Comparison of ENCODE assay signal across 14 cellular contexts in the genomic region with DNA sequence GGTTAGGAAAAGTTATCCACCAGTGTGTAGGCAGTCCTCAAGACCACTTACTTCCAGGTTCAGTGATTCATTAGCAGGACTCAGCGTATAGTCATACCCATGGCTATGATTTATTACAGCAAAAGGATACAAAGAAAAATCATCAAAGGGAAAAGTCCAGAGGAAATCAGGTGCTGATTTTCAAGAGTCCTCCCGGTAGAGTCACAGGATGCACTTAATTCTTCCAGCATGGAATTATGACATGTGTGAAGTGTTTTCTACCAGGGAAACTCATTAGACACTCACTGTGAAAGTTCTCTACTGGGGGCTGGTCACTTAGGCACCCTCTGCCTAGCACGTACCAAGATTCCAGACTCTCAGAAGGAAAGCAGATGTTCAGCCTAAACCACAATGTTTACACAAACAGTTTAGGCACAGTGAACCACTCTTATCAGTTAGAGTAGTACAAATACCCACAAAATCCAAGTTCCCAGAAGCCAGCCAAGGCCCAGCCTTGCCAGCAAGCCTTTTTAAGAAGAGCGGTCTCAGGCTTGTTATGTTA. TPM values are rescaled to one million over a fixed set of nuclear protein-coding genes. Genes with fewer than 3 reads are reported as not detected.
DNase-seq lines count a peak whose midpoint lies in the region; ATAC-seq, FAIRE-seq and TF ChIP-seq lines count a peak whose summit lies in the region.
"Had no signal": no experiment of that assay in that cellular context is flagged by ENCODE, and none has a peak within 500 bp of the region (broad histone marks: within the 10 kb centered on the region; RNA-seq: fewer than 3 reads in every experiment).

No MANE protein-coding gene starts in this region.

- peak; percentile 7 for DNase-seq in DMS153 (lab: John Stamatoyannopoulos, UW)
- DNase-seq in DMS153 treated with DMSO at 0.1 percent for 48 hours (lab: John Stamatoyannopoulos, UW; ENCODE audit: unreplicated experiment) = no peak
- peak; percentile 95 for DNase-seq in astrocyte (ENCODE audit: low read depth)
- DNase-seq in right lobe of liver = no peak
- DNase-seq in uterus = no peak
- no peak for DNase-seq in cerebellum (ENCODE audit: low spot score)
- no peak for DNase-seq in activated T-cell treated with anti-CD3 and anti-CD28 coated beads, Interleukin-2, amount 50 U/mL, for 48 hours
- DNase-seq: activated CD4-positive, CD25-positive, alpha-beta regulatory T cell treated with anti-CD3 and anti-CD28 coated beads, Interleukin-2, amount 50 U/mL, for 72 hours; NCI-H2171; nucleus accumbens had no signal

- H3K4me3 ChIP-seq in astrocyte (ENCODE audit: insufficient read depth, low read depth, low read length) (no peak overlapping the region), right lobe of liver (no peak overlapping the region), uterus (no peak overlapping the region)

- TF ChIP-seq POLR2A in right lobe of liver (IDR thresholded peaks at IDR 0.05) = no peak
- TF ChIP-seq POLR2A in uterus (IDR thresholded peaks at IDR 0.05) = peak in 1 of 2 donors; percentile 11

- 67% methylated on average over 4 of the region's 4 CpGs for WGBS in right lobe of liver (ENCODE audit: insufficient coverage, low coverage, low lambda C conversion rate, missing lambda C conversion rate)

- H3K27me3 ChIP-seq in astrocyte (ENCODE audit: insufficient read depth, low read length) (no peaks in the 10 kb centered on the region), right lobe of liver (no peaks in the 10 kb centered on the region), uterus (no peaks in the 10 kb centered on the region)

- H3K9ac ChIP-seq in astrocyte (ENCODE audit: low read length) = peak overlapping the region; percentile 86

- H3K27ac ChIP-seq in astrocyte (ENCODE audit: low read depth, low read length) = peak overlapping the region; percentile 99
- H3K27ac ChIP-seq in right lobe of liver = no peak overlapping the region
- H3K27ac ChIP-seq in uterus = peak overlapping the region; percentile 86 to 94

- peaks cover 4% of the 10 kb centered on the region for H3K9me3 Mint-ChIP-seq in astrocyte (ENCODE audit: unreplicated experiment)

- no peaks in the 10 kb centered on the region for H4K20me1 ChIP-seq in astrocyte (ENCODE audit: insufficient read depth, low read length)

- H3K9me3 ChIP-seq in astrocyte (ENCODE audit: insufficient read depth, low read depth, low read length) = no peaks in the 10 kb centered on the region
- no peaks in the 10 kb centered on the region for H3K9me3 ChIP-seq in right lobe of liver
- H3K9me3 ChIP-seq in uterus = no peaks in the 10 kb centered on the region

- H3K36me3 ChIP-seq in astrocyte (ENCODE audit: insufficient read depth, low read length) (no peaks in the 10 kb centered on the region), right lobe of liver (no peaks in the 10 kb centered on the region), uterus (no peaks in the 10 kb centered on the region)

- no peaks in the 10 kb centered on the region for H3K79me2 ChIP-seq in astrocyte (ENCODE audit: insufficient read depth, low read length)

- peaks cover 48% of the 10 kb centered on the region for H3K4me1 Mint-ChIP-seq in astrocyte (ENCODE audit: low read depth, unreplicated experiment)

- H3K27ac Mint-ChIP-seq in astrocyte (ENCODE audit: unreplicated experiment) = peak overlapping the region; percentile 99

- peak in 3 of 4 donors; percentile 24 to 48 (median 40) for ATAC-seq in right lobe of liver
- no peak for ATAC-seq in GM21576 (IDR thresholded peaks at IDR 0.05; ENCODE audit: unreplicated experiment)

- H3K4me2 ChIP-seq in astrocyte (ENCODE audit: low read length) = peak overlapping the region; percentile 51

- H3K36me3 Mint-ChIP-seq in astrocyte (ENCODE audit: low read depth, unreplicated experiment) = no peaks in the 10 kb centered on the region

- FAIRE-seq in astrocyte (lab: Jason Lieb, UNC) = no peak
- FAIRE-seq: A204.1, colon had no signal

- intact Hi-C loops in right lobe of liver (cut with DNase I) = no loop called here
- intact Hi-C loops in uterus (cut with DNase I; ENCODE audit: low total_unique reads) = no loop called here

- H3K4me1 ChIP-seq in astrocyte (ENCODE audit: insufficient read depth, low read length) (peaks cover 48% of the 10 kb centered on the region), right lobe of liver (no peaks in the 10 kb centered on the region), uterus (peaks cover 11 to 24% of the 10 kb centered on the region in 2 donors)

- no peak overlapping the region for H2AFZ ChIP-seq in astrocyte (ENCODE audit: low read depth, low read length)

- no peaks in the 10 kb centered on the region for H3K27me3 Mint-ChIP-seq in astrocyte (ENCODE audit: low read depth, unreplicated experiment)

- H3K4me3 Mint-ChIP-seq in astrocyte (ENCODE audit: unreplicated experiment) = peak overlapping the region; percentile 52

- TF ChIP-seq CTCF in astrocyte (IDR thresholded peaks at IDR 0.05; ENCODE audit: insufficient read depth, low read depth, low read length) (no peak), right lobe of liver (IDR thresholded peaks at IDR 0.05) (no peak), uterus (IDR thresholded peaks at IDR 0.05) (no peak)

RNA-seq across cellular contexts. Expression of gene WFDC3, which starts 10.2 kb away (rescaled TPM):
- 2.0 and 2.2 TPM in 2 replicates for total RNA-seq in astrocyte
- total RNA-seq in right lobe of liver = under 1 TPM in 2 of 6 experiments, not detected in 4; 0.49 to 0.73 TPM
- total RNA-seq in uterus = 1 to 10 TPM in 1 of 4 donors, not detected in 3; 2.0 TPM
- 1.1 TPM for total RNA-seq in cerebellum
- total RNA-seq: subcutaneous adipose tissue had no signal

RNA-seq across cellular contexts. Expression of gene DNTTIP1, which starts 10.3 kb away (rescaled TPM):
- total RNA-seq in astrocyte = 28.1 and 28.7 TPM in 2 replicates
- total RNA-seq in right lobe of liver = 10 to 100 TPM in 3 of 6 experiments, 1 to 10 TPM in 3; 7.5 to 15.7 (median 11.3) TPM
- total RNA-seq in uterus = 10 to 100 TPM; 11.2 to 29.8 (median 17.1) TPM
- 9.0 TPM for total RNA-seq in cerebellum

RNA-seq across cellular contexts. Expression of gene UBE2C, which starts 31.0 kb away (rescaled TPM):
- total RNA-seq in astrocyte (6.2 and 12.3 TPM in 2 replicates), right lobe of liver (1 to 10 TPM in 4 of 6 experiments, under 1 TPM in 1, not detected in 1; 0.66 to 5.8 (median 3.7) TPM), uterus (10 to 100 TPM in 1 of 4 donors, not detected in 3; 12.4 TPM), cerebellum (14.1 TPM)

RNA-seq across cellular contexts. Expression of gene TNNC2, which starts 45.7 kb away (rescaled TPM):
- not detected in 2 replicates for total RNA-seq in astrocyte
- 1 to 10 TPM in 1 of 6 experiments, under 1 TPM in 2, not detected in 3; 0.37 to 3.5 (median 0.86) TPM for total RNA-seq in right lobe of liver
- total RNA-seq in uterus = 1 to 10 TPM in 1 of 4 donors, under 1 TPM in 1, not detected in 2; 0.59 to 1.3 TPM
- total RNA-seq in cerebellum = 0.45 TPM

RNA-seq across cellular contexts. Expression of gene SNX21, which starts 52.1 kb away (rescaled TPM):
- total RNA-seq in astrocyte = 13.3 and 14.2 TPM in 2 replicates
- total RNA-seq in right lobe of liver = 10 to 100 TPM in 2 of 6 experiments, 1 to 10 TPM in 4; 3.4 to 21.8 (median 6.8) TPM
- 100 to 1,000 TPM in 1 of 4 donors, 10 to 100 TPM in 3; 56.5 to 145 (median 63.2) TPM for total RNA-seq in uterus
- 24.4 TPM for total RNA-seq in cerebellum

Comparison
In these comparisons a context has a peak if more than half of its experiments do, and no peak if none do; other contexts are left out.
1. DNase-seq: peak in DMS153 (single experiment) and astrocyte (single experiment); none in DMS153 treated with DMSO at 0.1 percent for 48 hours (single experiment), right lobe of liver (0 of 3), uterus (0 of 2), cerebellum (single experiment) and activated T-cell treated with anti-CD3 and anti-CD28 coated beads, Interleukin-2, amount 50 U/mL, for 48 hours (0 of 2).
2. H3K27ac ChIP-seq: peak in astrocyte (single experiment) and uterus (2 of 2); none in right lobe of liver (0 of 3).